In the genomic region with DNA sequence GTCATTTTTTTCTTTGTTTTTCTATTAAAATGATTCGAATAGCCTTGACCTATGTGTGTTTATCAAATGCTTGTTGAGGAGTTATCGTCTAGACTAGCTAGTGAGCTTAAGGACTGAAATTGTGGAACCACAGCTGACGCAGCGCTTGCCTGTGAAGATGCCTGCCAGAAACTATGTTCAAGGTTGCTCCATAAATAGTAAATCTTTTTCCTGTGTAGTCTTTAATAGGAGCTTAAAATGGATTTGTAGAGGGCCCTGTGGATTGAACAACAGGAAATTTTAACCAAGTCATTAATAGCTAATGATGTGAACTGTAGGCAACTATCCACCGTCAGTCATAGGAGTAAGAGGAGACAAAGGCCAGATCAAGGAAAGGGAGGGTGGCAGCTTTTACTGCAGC, we compare ENCODE assay signal across 24 cellular contexts.
DNase-seq lines count a peak whose midpoint lies in the region; TF ChIP-seq lines count a peak whose summit lies in the region.
"Had no signal": no experiment of that assay in that cellular context is flagged by ENCODE, and none has a peak within 500 bp of the region (broad histone marks: within the 10 kb centered on the region; RNA-seq: fewer than 3 reads in every experiment).

No MANE protein-coding gene starts in this region.

- no peak for TF ChIP-seq EP300 in suprapubic skin (IDR thresholded peaks at IDR 0.05)

- WGBS in hepatocyte (ENCODE audit: low lambda C conversion rate, missing lambda C conversion rate) = 48% methylated on average over 5 of the region's 5 CpGs
- WGBS in suprapubic skin = 78% methylated on average over 5 of the region's 5 CpGs

- BruUV-seq in A673 (replicated peaks; lab: Mats Ljungman, UMichigan) = no TSS peak

- H3K9me3 ChIP-seq in A673 (ENCODE audit: low read depth, low read length, poor library complexity, severe bottlenecking) (no peaks in the 10 kb centered on the region), hepatocyte (ENCODE audit: low read depth) (no peaks in the 10 kb centered on the region), suprapubic skin (no peaks in the 10 kb centered on the region)
- H3K9me3 ChIP-seq: left lung, mucosa of descending colon, upper lobe of left lung had no signal

- no peak overlapping the region for H3K4me2 ChIP-seq in hepatocyte

- H3K79me2 ChIP-seq in hepatocyte = no peaks in the 10 kb centered on the region

- H3K4me3 ChIP-seq in A673 (ENCODE audit: low read depth, low read length, poor library complexity, severe bottlenecking) = no peak overlapping the region
- H3K4me3 ChIP-seq in hepatocyte = no peak overlapping the region
- H3K4me3 ChIP-seq in rectal smooth muscle tissue (ENCODE audit: low read length) = no peak overlapping the region
- no peak overlapping the region for H3K4me3 ChIP-seq in suprapubic skin
- H3K4me3 ChIP-seq: GM23248, left lung, mucosa of descending colon, upper lobe of left lung had no signal

- H3K27me3 ChIP-seq in A673 (replicated peaks; ENCODE audit: insufficient read depth, low read depth, low read length, poor library complexity) (no peaks in the 10 kb centered on the region), hepatocyte (no peaks in the 10 kb centered on the region), rectal smooth muscle tissue (ENCODE audit: control insufficient read depth, insufficient read depth, low read length) (no peaks in the 10 kb centered on the region), suprapubic skin (no peaks in the 10 kb centered on the region)
- H3K27me3 ChIP-seq: left lung, upper lobe of left lung had no signal

- no peak overlapping the region for H3K27ac ChIP-seq in A673 (ENCODE audit: low read depth, low read length, poor library complexity, severe bottlenecking)
- peak overlapping the region; percentile 62 for H3K27ac ChIP-seq in VCaP
- H3K27ac ChIP-seq in hepatocyte = peak overlapping the region; percentile 14
- peak overlapping the region; percentile 32 for H3K27ac ChIP-seq in rectal smooth muscle tissue (ENCODE audit: low read depth, low read length)
- no peak overlapping the region for H3K27ac ChIP-seq in suprapubic skin
- H3K27ac ChIP-seq: GM23248, left lung, upper lobe of left lung had no signal

- intact Hi-C loops in A673 (cut with micrococcal nuclease; ENCODE audit: unreplicated experiment) = loop anchor here (10.0 kb wide), 2 partner anchors 65 to 185 kb away; no protein-coding TSS in a partner anchor

- CTCF ChIA-PET in A673 (lab: Charles Lee) = no interaction called here

- DNase-seq in A673 (ENCODE audit: low spot score) = peak; percentile 37
- peak; percentile 13 for DNase-seq in hepatocyte (ENCODE audit: low spot score)
- no peak for DNase-seq in NCI-H1105 treated with DMSO at 0.1 percent for 48 hours (lab: John Stamatoyannopoulos, UW)
- no peak for DNase-seq in NCI-H446 treated with DMSO at 0.1 percent for 48 hours (lab: John Stamatoyannopoulos, UW)
- no peak for DNase-seq in activated CD4-positive, CD25-positive, alpha-beta regulatory T cell (lab: John Stamatoyannopoulos, UW)
- no peak for DNase-seq in suprapubic skin (ENCODE audit: low spot score in 2 of 2)
- DNase-seq: ACHN; activated CD4-positive, alpha-beta T cell treated with anti-CD3 and anti-CD28 coated beads for 36 hours; activated CD8-positive, alpha-beta memory T cell treated with anti-CD3 and anti-CD28 coated beads, Interleukin-2, amount 10 ng/mL, durations not matched to agents 7 days and 5 days; C1 segment of cervical spinal cord; cerebellar nuclear complex; effector memory CD8-positive, alpha-beta T cell; GM23248; left lung; mucosa of descending colon; NCI-H1092 treated with DMSO at 0.1 percent for 48 hours; NCI-H2029 treated with DMSO at 0.1 percent for 48 hours; NCI-H345; SHP77 treated with DMSO at 0.1 percent for 48 hours; stimulated activated CD4-positive, alpha-beta T cell treated with anti-CD3 and anti-CD28 coated beads, Interleukin-12 subunit alpha, Interleukin-12 subunit beta, amount 100 ng/mL, for 4 hours; stimulated activated naive CD8-positive, alpha-beta T cell treated with anti-CD3 and anti-CD28 coated beads, Interleukin-15, amount 100 ng/mL, for 72 hours; upper lobe of left lung had no signal

- TF ChIP-seq CTCF in A673 (conservative IDR thresholded peaks at IDR 0.05; ENCODE audit: low read depth, low read length) = no peak
- no peak for TF ChIP-seq CTCF in VCaP (conservative IDR thresholded peaks at IDR 0.05)
- TF ChIP-seq CTCF in hepatocyte (IDR thresholded peaks at IDR 0.05; ENCODE audit: poor library complexity) = no peak
- no peak for TF ChIP-seq CTCF in suprapubic skin (IDR thresholded peaks at IDR 0.05)

- no peak overlapping the region for H3K9ac ChIP-seq in rectal smooth muscle tissue (ENCODE audit: low read length)
- H3K9ac ChIP-seq: GM23248 had no signal

- H4K20me1 ChIP-seq in hepatocyte (ENCODE audit: insufficient read depth, poor library complexity, severe bottlenecking) = no peaks in the 10 kb centered on the region

- no peak overlapping the region for H2AFZ ChIP-seq in hepatocyte
- H2AFZ ChIP-seq: GM23248 had no signal

- H3K4me1 ChIP-seq in A673 (ENCODE audit: insufficient read depth, low read length, poor library complexity, severe bottlenecking) = peaks cover 47% of the 10 kb centered on the region
- peaks cover 27% of the 10 kb centered on the region for H3K4me1 ChIP-seq in hepatocyte (ENCODE audit: insufficient read depth)
- H3K4me1 ChIP-seq in rectal smooth muscle tissue (ENCODE audit: control insufficient read depth, insufficient read depth, low read length) = peaks cover 19% of the 10 kb centered on the region
- H3K4me1 ChIP-seq in suprapubic skin = peaks cover 22% of the 10 kb centered on the region

- no peaks in the 10 kb centered on the region for H3K36me3 ChIP-seq in A673 (ENCODE audit: insufficient read depth, low read length, poor library complexity, severe bottlenecking)
- no peaks in the 10 kb centered on the region for H3K36me3 ChIP-seq in hepatocyte (replicated peaks; ENCODE audit: insufficient read depth, low read depth)
- H3K36me3 ChIP-seq in rectal smooth muscle tissue (ENCODE audit: control insufficient read depth, insufficient read depth, low read length) = no peaks in the 10 kb centered on the region
- no peaks in the 10 kb centered on the region for H3K36me3 ChIP-seq in suprapubic skin
- H3K36me3 ChIP-seq: left lung, upper lobe of left lung had no signal

- no peak for TF ChIP-seq POLR2A in suprapubic skin (IDR thresholded peaks at IDR 0.05)

- no peaks in the 10 kb centered on the region for H3K9me2 ChIP-seq in hepatocyte (replicated peaks; ENCODE audit: insufficient read depth)

- POLR2A ChIA-PET in A673 (lab: Charles Lee; ENCODE audit: low non-redundant PET) = no interaction called here

Comparison
In these comparisons a context has a peak if more than half of its experiments do, and no peak if none do; other contexts are left out.
1. DNase-seq: peak in A673 (single experiment) and hepatocyte (single experiment); none in NCI-H1105 treated with DMSO at 0.1 percent for 48 hours (single experiment), NCI-H446 treated with DMSO at 0.1 percent for 48 hours (single experiment), activated CD4-positive, CD25-positive, alpha-beta regulatory T cell (0 of 4) and suprapubic skin (0 of 2).
2. H3K27ac ChIP-seq: peak in VCaP (single experiment), hepatocyte (single experiment) and rectal smooth muscle tissue (single experiment); none in A673 (single experiment) and suprapubic skin (single experiment).